10 cellular contexts compared by ENCODE assay signal in genomic region chr3:144128117-144128892, GRCh38.
A peak's percentile ranks its signal among the peaks of the same experiment; 100 is the strongest.
DNase-seq lines count a peak whose midpoint lies in the region; ATAC-seq, FAIRE-seq and TF ChIP-seq lines count a peak whose summit lies in the region.
"Had no signal": no experiment of that assay in that cellular context is flagged by ENCODE, and none has a peak within 500 bp of the region (broad histone marks: within the 10 kb centered on the region; RNA-seq: fewer than 3 reads in every experiment).

No MANE protein-coding gene starts in this region.

- no peak overlapping the region for H2AFZ ChIP-seq in hepatocyte

- TF ChIP-seq POLR2A in GM12892 (IDR thresholded peaks at IDR 0.05; ENCODE audit: low read depth, low read length) (peak; percentile 63), prostate gland (IDR thresholded peaks at IDR 0.05) (no peak)

- TF ChIP-seq CTCF in prostate gland (IDR thresholded peaks at IDR 0.05) (no peak), hepatocyte (IDR thresholded peaks at IDR 0.05; ENCODE audit: poor library complexity) (no peak)

- no peaks in the 10 kb centered on the region for H3K27me3 Mint-ChIP-seq in effector memory CD8-positive, alpha-beta T cell

- H3K4me1 Mint-ChIP-seq in effector memory CD8-positive, alpha-beta T cell (ENCODE audit: low read depth in 2 of 2), result peaks cover 4 to 14% of the 10 kb centered on the region in 2 donors

- ATAC-seq in GM21367 (IDR thresholded peaks at IDR 0.05; ENCODE audit: unreplicated experiment) (peak; percentile 99), HG03439 (IDR thresholded peaks at IDR 0.05; ENCODE audit: unreplicated experiment) (peak; percentile 99)
- peak; percentile 80 for ATAC-seq in effector memory CD8-positive, alpha-beta T cell (replicated peaks)
- ATAC-seq: Right ventricle myocardium inferior had no signal

- no peak overlapping the region for H3K4me3 ChIP-seq in prostate gland
- no peak overlapping the region for H3K4me3 ChIP-seq in H7 (ENCODE audit: insufficient read depth, low read depth, low read length)
- no peak overlapping the region for H3K4me3 ChIP-seq in hepatocyte

- no peak overlapping the region for H3K27ac ChIP-seq in prostate gland
- H3K27ac ChIP-seq in hepatocyte, result no peak overlapping the region

- H3K27ac Mint-ChIP-seq in effector memory CD8-positive, alpha-beta T cell, result peak overlapping the region; percentile 74 to 95

- intact Hi-C loops in prostate gland (cut with DNase I), result no loop called here

- H4K20me1 ChIP-seq in hepatocyte (ENCODE audit: insufficient read depth, poor library complexity, severe bottlenecking), result no peaks in the 10 kb centered on the region

- H3K9me3 ChIP-seq in prostate gland (no peaks in the 10 kb centered on the region), hepatocyte (ENCODE audit: low read depth) (no peaks in the 10 kb centered on the region)

- FAIRE-seq in GM12892 (lab: Jason Lieb, UNC), result peak; percentile 89
- FAIRE-seq: G401.6 had no signal

- no peaks in the 10 kb centered on the region for H3K27me3 ChIP-seq in prostate gland (replicated peaks; ENCODE audit: insufficient read depth)
- H3K27me3 ChIP-seq in H7 (ENCODE audit: control insufficient read depth, insufficient read depth, low read length), result no peaks in the 10 kb centered on the region
- no peaks in the 10 kb centered on the region for H3K27me3 ChIP-seq in hepatocyte

- H3K9me2 ChIP-seq in hepatocyte (replicated peaks; ENCODE audit: insufficient read depth), result no peaks in the 10 kb centered on the region

- H3K4me3 Mint-ChIP-seq in effector memory CD8-positive, alpha-beta T cell, result peak overlapping the region; percentile 44 to 54

- H3K36me3 Mint-ChIP-seq in effector memory CD8-positive, alpha-beta T cell (ENCODE audit: insufficient read depth), result no peaks in the 10 kb centered on the region

- DNase-seq in GM12892 (ENCODE audit: insufficient read length) (peak; percentile 16), prostate gland (ENCODE audit: low spot score) (no peak), H7 (no peak), hepatocyte (ENCODE audit: low spot score) (no peak), GM03348 (ENCODE audit: low spot score) (no peak)
- DNase-seq in effector memory CD8-positive, alpha-beta T cell, result peak in 2 of 3 experiments; percentile 1 to 18

- H3K79me2 ChIP-seq in hepatocyte, result no peaks in the 10 kb centered on the region

- no peaks in the 10 kb centered on the region for H3K4me1 ChIP-seq in prostate gland (replicated peaks)
- peaks cover 9% of the 10 kb centered on the region for H3K4me1 ChIP-seq in hepatocyte (ENCODE audit: insufficient read depth)

- WGBS in prostate gland, result 39% methylated on average over 6 of the region's 6 CpGs
- 43% methylated on average over 6 of the region's 6 CpGs for whole genome bisulfite sequencing in hepatocyte (ENCODE audit: low lambda C conversion rate, missing lambda C conversion rate)

- H3K4me2 ChIP-seq in hepatocyte, result no peak overlapping the region

- H3K36me3 ChIP-seq in prostate gland (no peaks in the 10 kb centered on the region), H7 (replicated peaks; ENCODE audit: control insufficient read depth, insufficient read depth, low read length) (no peaks in the 10 kb centered on the region), hepatocyte (replicated peaks; ENCODE audit: insufficient read depth, low read depth) (no peaks in the 10 kb centered on the region)

- H3K9me3 Mint-ChIP-seq in effector memory CD8-positive, alpha-beta T cell, result no peaks in the 10 kb centered on the region

Comparison
In these comparisons a context has a peak if more than half of its experiments do, and no peak if none do; other contexts are left out.
1. DNase-seq: peak in GM12892 (single experiment) and effector memory CD8-positive, alpha-beta T cell (2 of 3); none in prostate gland (single experiment), H7 (single experiment), hepatocyte (single experiment) and GM03348 (single experiment).
2. Peak in every context shown above with its lines, with median percentiles within 50 percentile points of each other: ATAC-seq.